In genomic region chr12:111546758-111547383, GRCh38 we compare ENCODE assay signal across 13 cellular contexts. TPM values are rescaled to one million over a fixed set of nuclear protein-coding genes. Genes with fewer than 3 reads are reported as not detected.
DNase-seq lines count a peak whose midpoint lies in the region; ATAC-seq and TF ChIP-seq lines count a peak whose summit lies in the region.
"Had no signal": no experiment of that assay in that cellular context is flagged by ENCODE, and none has a peak within 500 bp of the region (broad histone marks: within the 10 kb centered on the region; RNA-seq: fewer than 3 reads in every experiment).

No MANE protein-coding gene starts in this region.

- H4K20me1 ChIP-seq in GM23338 (replicated peaks; ENCODE audit: insufficient read depth) = peaks cover 11% of the 10 kb centered on the region

- CTCF ChIA-PET in activated naive CD4-positive, alpha-beta T cell treated with anti-CD3 and anti-CD28 coated beads, Interleukin-2, amount 10 ng/mL, durations not matched to agents 7 days and 5 days (lab: Charles Lee) = no interaction called here

- peaks cover 56% of the 10 kb centered on the region for H3K36me3 Mint-ChIP-seq in GM23338 (ENCODE audit: low read depth)
- peaks cover 35% of the 10 kb centered on the region for H3K36me3 Mint-ChIP-seq in activated naive CD4-positive, alpha-beta T cell treated with anti-CD3 and anti-CD28 coated beads, Interleukin-2, amount 10 ng/mL, durations not matched to agents 7 days and 5 days

- H3K9me2 ChIP-seq in GM23338 (ENCODE audit: insufficient read depth) = no peaks in the 10 kb centered on the region

- TF ChIP-seq CTCF in AG10803 (conservative IDR thresholded peaks at IDR 0.05; ENCODE audit: low read length) (no peak), GM23338 (conservative IDR thresholded peaks at IDR 0.05; ENCODE audit: low read depth in 2 of 2) (no peak), fibroblast of villous mesenchyme (IDR thresholded peaks at IDR 0.05; ENCODE audit: insufficient read depth, low read depth, low read length) (no peak), uterus (IDR thresholded peaks at IDR 0.05) (no peak)

- TF ChIP-seq POLR2A in uterus (IDR thresholded peaks at IDR 0.05) = no peak

- peak; percentile 13 for DNase-seq in AG10803 (ENCODE audit: low read depth)
- DNase-seq in GM23338 (ENCODE audit: low spot score) = no peak
- no peak for DNase-seq in activated naive CD4-positive, alpha-beta T cell treated with anti-CD3 and anti-CD28 coated beads, Interleukin-2, amount 10 ng/mL, durations not matched to agents 7 days and 5 days
- peak; percentile 48 for DNase-seq in fibroblast of villous mesenchyme (ENCODE audit: low read depth)
- DNase-seq in GM03348 (ENCODE audit: low spot score) = no peak
- no peak for DNase-seq in NCI-H1930 (lab: John Stamatoyannopoulos, UW)
- DNase-seq in AG20443 (ENCODE audit: low spot score) = no peak
- DNase-seq in uterus = no peak
- DNase-seq: left cardiac atrium, NCI-H226 had no signal

- H3K4me3 ChIP-seq in AG10803 (ENCODE audit: low read length) = no peak overlapping the region
- H3K4me3 ChIP-seq in GM23338 = no peak overlapping the region
- no peak overlapping the region for H3K4me3 ChIP-seq in fibroblast of villous mesenchyme (ENCODE audit: low read depth, low read length)
- H3K4me3 ChIP-seq in uterus = no peak overlapping the region
- H3K4me3 ChIP-seq: BLaER1 treated with 17β-estradiol and CSF1 and Interleukin-3, amounts not matched to agents 10 nM and 100 nM; coronary artery; gastroesophageal sphincter had no signal

- no peak overlapping the region for H2AFZ ChIP-seq in GM23338

- no peak for ATAC-seq in GM23338
- ATAC-seq: gastroesophageal sphincter, left cardiac atrium had no signal

- H3K27me3 ChIP-seq in GM23338 (ENCODE audit: insufficient read depth) (no peaks in the 10 kb centered on the region), uterus (no peaks in the 10 kb centered on the region)
- H3K27me3 ChIP-seq: BLaER1 treated with 17β-estradiol and CSF1 and Interleukin-3, amounts not matched to agents 10 nM and 100 nM; gastroesophageal sphincter had no signal

- H3K4me1 ChIP-seq in GM23338 (ENCODE audit: insufficient read depth) = no peaks in the 10 kb centered on the region
- H3K4me1 ChIP-seq in uterus = no peaks in the 10 kb centered on the region

- H3K27ac Mint-ChIP-seq in GM23338 = no peak overlapping the region
- H3K27ac Mint-ChIP-seq in activated naive CD4-positive, alpha-beta T cell treated with anti-CD3 and anti-CD28 coated beads, Interleukin-2, amount 10 ng/mL, durations not matched to agents 7 days and 5 days = peak overlapping the region; percentile 62

- no peak overlapping the region for H3K4me3 Mint-ChIP-seq in GM23338
- H3K4me3 Mint-ChIP-seq in activated naive CD4-positive, alpha-beta T cell treated with anti-CD3 and anti-CD28 coated beads, Interleukin-2, amount 10 ng/mL, durations not matched to agents 7 days and 5 days = no peak overlapping the region

- H3K36me3 ChIP-seq in GM23338 (ENCODE audit: insufficient read depth) = peaks cover 24% of the 10 kb centered on the region
- no peaks in the 10 kb centered on the region for H3K36me3 ChIP-seq in uterus

- peak overlapping the region; percentile 56; the same call in 1 of the 2 replicates for H3K27ac ChIP-seq in GM23338 (ENCODE audit: low read depth)
- H3K27ac ChIP-seq in uterus = no peak overlapping the region
- H3K27ac ChIP-seq: BLaER1 treated with 17β-estradiol and CSF1 and Interleukin-3, amounts not matched to agents 10 nM and 100 nM; coronary artery; gastroesophageal sphincter had no signal

- H3K27me3 Mint-ChIP-seq in GM23338 (ENCODE audit: insufficient read depth, low read depth, poor library complexity) = peaks cover 5% of the 10 kb centered on the region
- H3K27me3 Mint-ChIP-seq in activated naive CD4-positive, alpha-beta T cell treated with anti-CD3 and anti-CD28 coated beads, Interleukin-2, amount 10 ng/mL, durations not matched to agents 7 days and 5 days = no peaks in the 10 kb centered on the region

- H3K79me2 ChIP-seq in GM23338 (replicated peaks; ENCODE audit: insufficient read depth) = peaks cover 15% of the 10 kb centered on the region; the same call in 1 of the 2 replicates

- no peaks in the 10 kb centered on the region for H3F3A ChIP-seq in GM23338 (replicated peaks; ENCODE audit: low read depth)

- H3K9me3 Mint-ChIP-seq in GM23338 = no peaks in the 10 kb centered on the region
- H3K9me3 Mint-ChIP-seq in activated naive CD4-positive, alpha-beta T cell treated with anti-CD3 and anti-CD28 coated beads, Interleukin-2, amount 10 ng/mL, durations not matched to agents 7 days and 5 days = no peaks in the 10 kb centered on the region

- H3K9me3 ChIP-seq in uterus = no peaks in the 10 kb centered on the region
- H3K9me3 ChIP-seq: BLaER1 treated with 17β-estradiol and CSF1 and Interleukin-3, amounts not matched to agents 10 nM and 100 nM; gastroesophageal sphincter had no signal

- no peaks in the 10 kb centered on the region; the same call in 2 of the 3 replicates for H3K4me1 Mint-ChIP-seq in GM23338
- H3K4me1 Mint-ChIP-seq in activated naive CD4-positive, alpha-beta T cell treated with anti-CD3 and anti-CD28 coated beads, Interleukin-2, amount 10 ng/mL, durations not matched to agents 7 days and 5 days = peaks cover 18% of the 10 kb centered on the region

- intact Hi-C loops in uterus (cut with DNase I; ENCODE audit: low total_unique reads) = no loop called here

- no peak overlapping the region for H3K4me2 ChIP-seq in GM23338
- H3K4me2 ChIP-seq: BLaER1 treated with 17β-estradiol and CSF1 and Interleukin-3, amounts not matched to agents 10 nM and 100 nM had no signal

TF ChIP-seq in GM23338, 12 proteins besides CTCF, POLR2A, EP300 and RAD21 (continues in another document):
- TF ChIP-seq ZNF331 (CRISPR knock-in tag; IDR thresholded peaks at IDR 0.05; ENCODE audit: low read depth) (no peak), NANOG (IDR thresholded peaks at IDR 0.05; ENCODE audit: borderline replicate concordance) (no peak), EZH2phosphoT487 (IDR thresholded peaks at IDR 0.05; ENCODE audit: unreplicated experiment) (no peak)
- TF ChIP-seq, protein P1, sequence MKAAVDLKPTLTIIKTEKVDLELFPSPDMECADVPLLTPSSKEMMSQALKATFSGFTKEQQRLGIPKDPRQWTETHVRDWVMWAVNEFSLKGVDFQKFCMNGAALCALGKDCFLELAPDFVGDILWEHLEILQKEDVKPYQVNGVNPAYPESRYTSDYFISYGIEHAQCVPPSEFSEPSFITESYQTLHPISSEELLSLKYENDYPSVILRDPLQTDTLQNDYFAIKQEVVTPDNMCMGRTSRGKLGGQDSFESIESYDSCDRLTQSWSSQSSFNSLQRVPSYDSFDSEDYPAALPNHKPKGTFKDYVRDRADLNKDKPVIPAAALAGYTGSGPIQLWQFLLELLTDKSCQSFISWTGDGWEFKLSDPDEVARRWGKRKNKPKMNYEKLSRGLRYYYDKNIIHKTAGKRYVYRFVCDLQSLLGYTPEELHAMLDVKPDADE (IDR thresholded peaks at IDR 0.05) = no peak
- TF ChIP-seq, protein P2, sequence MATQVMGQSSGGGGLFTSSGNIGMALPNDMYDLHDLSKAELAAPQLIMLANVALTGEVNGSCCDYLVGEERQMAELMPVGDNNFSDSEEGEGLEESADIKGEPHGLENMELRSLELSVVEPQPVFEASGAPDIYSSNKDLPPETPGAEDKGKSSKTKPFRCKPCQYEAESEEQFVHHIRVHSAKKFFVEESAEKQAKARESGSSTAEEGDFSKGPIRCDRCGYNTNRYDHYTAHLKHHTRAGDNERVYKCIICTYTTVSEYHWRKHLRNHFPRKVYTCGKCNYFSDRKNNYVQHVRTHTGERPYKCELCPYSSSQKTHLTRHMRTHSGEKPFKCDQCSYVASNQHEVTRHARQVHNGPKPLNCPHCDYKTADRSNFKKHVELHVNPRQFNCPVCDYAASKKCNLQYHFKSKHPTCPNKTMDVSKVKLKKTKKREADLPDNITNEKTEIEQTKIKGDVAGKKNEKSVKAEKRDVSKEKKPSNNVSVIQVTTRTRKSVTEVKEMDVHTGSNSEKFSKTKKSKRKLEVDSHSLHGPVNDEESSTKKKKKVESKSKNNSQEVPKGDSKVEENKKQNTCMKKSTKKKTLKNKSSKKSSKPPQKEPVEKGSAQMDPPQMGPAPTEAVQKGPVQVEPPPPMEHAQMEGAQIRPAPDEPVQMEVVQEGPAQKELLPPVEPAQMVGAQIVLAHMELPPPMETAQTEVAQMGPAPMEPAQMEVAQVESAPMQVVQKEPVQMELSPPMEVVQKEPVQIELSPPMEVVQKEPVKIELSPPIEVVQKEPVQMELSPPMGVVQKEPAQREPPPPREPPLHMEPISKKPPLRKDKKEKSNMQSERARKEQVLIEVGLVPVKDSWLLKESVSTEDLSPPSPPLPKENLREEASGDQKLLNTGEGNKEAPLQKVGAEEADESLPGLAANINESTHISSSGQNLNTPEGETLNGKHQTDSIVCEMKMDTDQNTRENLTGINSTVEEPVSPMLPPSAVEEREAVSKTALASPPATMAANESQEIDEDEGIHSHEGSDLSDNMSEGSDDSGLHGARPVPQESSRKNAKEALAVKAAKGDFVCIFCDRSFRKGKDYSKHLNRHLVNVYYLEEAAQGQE (IDR thresholded peaks at IDR 0.05; ENCODE audit: unreplicated experiment) = no peak

RNA-seq across cellular contexts. Expression of gene ATXN2, which starts 52.2 kb away (rescaled TPM):
- 44.8 and 52.9 TPM in 2 replicates for total RNA-seq in GM23338 (2014; rRNA removed; shearing (Covaris generic))
- polyA plus RNA-seq in GM23338 (2016; fragmentation: Nextera tagmentation; extraction: Ambion mirVana) = 59.5 and 61.0 TPM in 2 replicates
- total RNA-seq in fibroblast of villous mesenchyme = 48.3 and 71.7 TPM in 2 replicates
- 100 to 1,000 TPM in 1 of 4 donors, 10 to 100 TPM in 3; 37.1 to 112 (median 66.0) TPM for total RNA-seq in uterus

Comparison
In these comparisons a context has a peak if more than half of its experiments do, and no peak if none do; other contexts are left out.
1. DNase-seq: peak in AG10803 (single experiment) and fibroblast of villous mesenchyme (single experiment); none in GM23338 (single experiment), activated naive CD4-positive, alpha-beta T cell treated with anti-CD3 and anti-CD28 coated beads, Interleukin-2, amount 10 ng/mL, durations not matched to agents 7 days and 5 days (single experiment), GM03348 (single experiment), NCI-H1930 (0 of 2), AG20443 (single experiment) and uterus (0 of 2).